Comparison of ENCODE assay signal across 23 cellular contexts in the genomic region with DNA sequence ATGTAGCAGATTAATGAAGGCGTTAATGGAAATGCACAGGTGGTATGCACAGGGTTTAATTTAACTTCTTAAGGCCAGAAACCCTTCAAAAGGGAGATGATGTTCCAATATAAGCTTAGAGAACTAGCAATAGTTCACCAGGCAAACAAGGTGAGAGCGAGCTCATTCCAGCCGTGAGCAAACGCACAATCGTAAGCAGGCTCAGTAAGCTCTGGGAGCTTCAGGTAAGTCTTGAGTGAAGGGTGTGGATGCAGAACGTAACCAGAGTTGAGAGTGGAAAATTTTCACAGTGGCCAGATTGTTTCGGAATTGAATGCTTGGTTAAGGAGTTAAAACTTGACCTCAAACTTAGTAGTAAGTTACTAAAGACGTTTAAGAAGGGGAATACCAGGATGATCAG. TPM values are rescaled to one million over a fixed set of nuclear protein-coding genes. Genes with fewer than 3 reads are reported as not detected.
DNase-seq lines count a peak whose midpoint lies in the region; ATAC-seq, FAIRE-seq and TF ChIP-seq lines count a peak whose summit lies in the region.
"Had no signal": no experiment of that assay in that cellular context is flagged by ENCODE, and none has a peak within 500 bp of the region (broad histone marks: within the 10 kb centered on the region; RNA-seq: fewer than 3 reads in every experiment).

No MANE protein-coding gene starts in this region.

- peak; percentile 61 for ATAC-seq in left lung
- ATAC-seq in HG03139 (IDR thresholded peaks at IDR 0.05; ENCODE audit: unreplicated experiment): no peak
- ATAC-seq: A549; CD8-positive, alpha-beta T cell had no signal

- H3K36me3 ChIP-seq in left lung (no peaks in the 10 kb centered on the region), SK-N-SH (replicated peaks in 1 of 2; ENCODE audit: control insufficient read depth in 1 of 2, insufficient read depth in 2 of 2, low read length in 1 of 2) (no peaks in the 10 kb centered on the region)
- H3K36me3 ChIP-seq: BLaER1 treated with 17β-estradiol and CSF1 and Interleukin-3, amounts not matched to agents 10 nM and 100 nM had no signal

- no peaks in the 10 kb centered on the region for H3F3A ChIP-seq in SK-N-SH (replicated peaks; ENCODE audit: insufficient read depth)

- peak; percentile 56 for FAIRE-seq in urothelium cell line (lab: Jason Lieb, UNC)
- FAIRE-seq: G401.6, GM12892, GM18507 had no signal

- WGBS in SK-N-SH (ENCODE audit: low lambda C conversion rate): 83% methylated on average over 8 of the region's 8 CpGs

- H3K79me2 ChIP-seq in SK-N-SH (ENCODE audit: insufficient read depth): no peaks in the 10 kb centered on the region

- H3K4me1 ChIP-seq in left lung: no peaks in the 10 kb centered on the region
- no peaks in the 10 kb centered on the region; a peak in 2 of 4 replicates for H3K4me1 ChIP-seq in SK-N-SH (ENCODE audit: control insufficient read depth in 1 of 2, insufficient read depth in 2 of 2, low read depth in 1 of 2, low read length in 1 of 2)
- H3K4me1 ChIP-seq: A549; BLaER1 treated with 17β-estradiol and CSF1 and Interleukin-3, amounts not matched to agents 10 nM and 100 nM; Caco-2 had no signal

- no peak for TF ChIP-seq EP300 in SK-N-SH (IDR thresholded peaks at IDR 0.05; ENCODE audit: borderline replicate concordance in 1 of 2, low read depth in 1 of 2, low read length in 1 of 2)

- TF ChIP-seq CTCF in left lung (IDR thresholded peaks at IDR 0.05): no peak
- TF ChIP-seq CTCF in SK-N-SH (IDR thresholded peaks at IDR 0.05): no peak

- CTCF ChIA-PET in SK-N-SH (lab: Yijun Ruan, JAX): interaction anchor here (1.1 to 2.4 kb wide), 2 partner anchors 12 to 14 kb away, joined by 5 to 9 read pairs; no protein-coding TSS in a partner anchor

- no peak overlapping the region for H3K27ac ChIP-seq in left lung
- no peak overlapping the region for H3K27ac ChIP-seq in SK-N-SH (ENCODE audit: low read depth in 2 of 2, low read length in 1 of 2)
- H3K27ac ChIP-seq: 22Rv1; A549; BLaER1 treated with 17β-estradiol and CSF1 and Interleukin-3, amounts not matched to agents 10 nM and 100 nM; C4-2B had no signal

- POLR2A ChIA-PET in SK-N-SH (lab: Yijun Ruan, JAX): no interaction called here

- H4K20me1 ChIP-seq in SK-N-SH (ENCODE audit: insufficient read depth): no peaks in the 10 kb centered on the region
- H4K20me1 ChIP-seq: BLaER1 treated with 17β-estradiol and CSF1 and Interleukin-3, amounts not matched to agents 10 nM and 100 nM had no signal

- H3K9me3 ChIP-seq in left lung (no peaks in the 10 kb centered on the region), SK-N-SH (no peaks in the 10 kb centered on the region)
- H3K9me3 ChIP-seq: A549; BLaER1 treated with 17β-estradiol and CSF1 and Interleukin-3, amounts not matched to agents 10 nM and 100 nM; Caco-2 had no signal

- TF ChIP-seq RAD21 in SK-N-SH (IDR thresholded peaks at IDR 0.05; ENCODE audit: low read length): no peak

- H3K9ac ChIP-seq in SK-N-SH: no peak overlapping the region
- H3K9ac ChIP-seq: BLaER1 treated with 17β-estradiol and CSF1 and Interleukin-3, amounts not matched to agents 10 nM and 100 nM had no signal

- DNase-seq in NCI-H82 (lab: John Stamatoyannopoulos, UW): peak; percentile 6
- DNase-seq in NCI-H82 treated with DMSO at 0.1 percent for 48 hours (lab: John Stamatoyannopoulos, UW; ENCODE audit: unreplicated experiment): no peak
- DNase-seq in left lung: no peak
- DNase-seq in urothelium cell line (ENCODE audit: low spot score): no peak
- DNase-seq in SK-N-SH: no peak
- DNase-seq: AML-193; Caco-2; Calu3; CD4-positive, alpha-beta T cell; CD8-positive, alpha-beta T cell; DMS79 treated with DMSO at 0.1 percent for 48 hours; GF-D8 had no signal

- intact Hi-C loops in left lung (cut with DNase I): no loop called here

- no peak overlapping the region for H3K4me3 ChIP-seq in left lung
- no peak overlapping the region for H3K4me3 ChIP-seq in SK-N-SH (ENCODE audit: low read depth in 2 of 2, low read length in 1 of 2)
- H3K4me3 ChIP-seq: A549; BLaER1 treated with 17β-estradiol and CSF1 and Interleukin-3, amounts not matched to agents 10 nM and 100 nM had no signal

- H3K27me3 ChIP-seq in left lung (no peaks in the 10 kb centered on the region), SK-N-SH (ENCODE audit: insufficient read depth) (no peaks in the 10 kb centered on the region; the same call in 1 of the 2 replicates)
- H3K27me3 ChIP-seq: BLaER1 treated with 17β-estradiol and CSF1 and Interleukin-3, amounts not matched to agents 10 nM and 100 nM had no signal

- H2AFZ ChIP-seq in SK-N-SH (ENCODE audit: low read depth): no peak overlapping the region

- H3K4me2 ChIP-seq in SK-N-SH: no peak overlapping the region
- H3K4me2 ChIP-seq: A549; BLaER1 treated with 17β-estradiol and CSF1 and Interleukin-3, amounts not matched to agents 10 nM and 100 nM had no signal

- no peaks in the 10 kb centered on the region for H3K9me2 ChIP-seq in SK-N-SH

TF ChIP-seq in SK-N-SH, 30 proteins besides CTCF, POLR2A, EP300 and RAD21:
- TF ChIP-seq, protein P1, sequence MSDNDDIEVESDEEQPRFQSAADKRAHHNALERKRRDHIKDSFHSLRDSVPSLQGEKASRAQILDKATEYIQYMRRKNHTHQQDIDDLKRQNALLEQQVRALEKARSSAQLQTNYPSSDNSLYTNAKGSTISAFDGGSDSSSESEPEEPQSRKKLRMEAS (IDR thresholded peaks at IDR 0.05; ENCODE audit: low read depth): no peak
- no peak for TF ChIP-seq TAF1 (IDR thresholded peaks at IDR 0.05; ENCODE audit: borderline replicate concordance, low read depth, low read length)
- TF ChIP-seq POLR2AphosphoS5 (IDR thresholded peaks at IDR 0.05; ENCODE audit: low read depth, low read length): no peak
- no peak for TF ChIP-seq SMC3 (IDR thresholded peaks at IDR 0.05; ENCODE audit: low read depth, low read length)
- TF ChIP-seq FOXM1 (IDR thresholded peaks at IDR 0.05; ENCODE audit: low read depth): no peak
- TF ChIP-seq, protein P2, sequence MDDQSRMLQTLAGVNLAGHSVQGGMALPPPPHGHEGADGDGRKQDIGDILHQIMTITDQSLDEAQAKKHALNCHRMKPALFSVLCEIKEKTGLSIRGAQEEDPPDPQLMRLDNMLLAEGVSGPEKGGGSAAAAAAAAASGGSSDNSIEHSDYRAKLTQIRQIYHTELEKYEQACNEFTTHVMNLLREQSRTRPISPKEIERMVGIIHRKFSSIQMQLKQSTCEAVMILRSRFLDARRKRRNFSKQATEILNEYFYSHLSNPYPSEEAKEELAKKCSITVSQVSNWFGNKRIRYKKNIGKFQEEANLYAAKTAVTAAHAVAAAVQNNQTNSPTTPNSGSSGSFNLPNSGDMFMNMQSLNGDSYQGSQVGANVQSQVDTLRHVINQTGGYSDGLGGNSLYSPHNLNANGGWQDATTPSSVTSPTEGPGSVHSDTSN (IDR thresholded peaks at IDR 0.05): no peak
- TF ChIP-seq FOXJ3 (CRISPR knock-in tag; IDR thresholded peaks at IDR 0.05): no peak
- TF ChIP-seq MEF2A (IDR thresholded peaks at IDR 0.05; ENCODE audit: borderline replicate concordance, low read depth): no peak
- TF ChIP-seq MXI1 (IDR thresholded peaks at IDR 0.05; ENCODE audit: low read depth, low read length): no peak
- TF ChIP-seq GABPA (IDR thresholded peaks at IDR 0.05; ENCODE audit: low read depth): no peak
- TF ChIP-seq RXRA (IDR thresholded peaks at IDR 0.05; ENCODE audit: borderline replicate concordance, low read depth): no peak
- TF ChIP-seq SIN3A (IDR thresholded peaks at IDR 0.05; ENCODE audit: borderline replicate concordance, low read depth, low read length): no peak
- no peak for TF ChIP-seq RCOR1 (IDR thresholded peaks at IDR 0.05; ENCODE audit: low read length)
- no peak for TF ChIP-seq TEAD4 (IDR thresholded peaks at IDR 0.05; ENCODE audit: borderline replicate concordance, insufficient read depth)
- TF ChIP-seq CHD2 (IDR thresholded peaks at IDR 0.05; ENCODE audit: low read length, partially characterized antibody): no peak
- TF ChIP-seq TCF12 (IDR thresholded peaks at IDR 0.05): no peak

RNA-seq across cellular contexts. Expression of a gene that starts 5.7 kb away (rescaled TPM):
- total RNA-seq in left lung: under 1 TPM; 0.29 to 0.37 TPM
- polyA plus RNA-seq in SK-N-SH (2012; rRNA removed): not detected in 2 replicates
- not detected in 2 replicates for polyA plus RNA-seq in SK-N-SH (2012; cell fraction: cytosol; rRNA removed)
- not detected in 2 replicates for polyA plus RNA-seq in SK-N-SH (2012; cell fraction: nucleus; rRNA removed)
- total RNA-seq: A172; B cell; Caco-2; Calu3; CD4-positive, alpha-beta T cell; CD8-positive, alpha-beta T cell had no signal
- polyA plus RNA-seq: A549, BJ had no signal
